8 cellular contexts compared by ENCODE assay signal in the genomic region with DNA sequence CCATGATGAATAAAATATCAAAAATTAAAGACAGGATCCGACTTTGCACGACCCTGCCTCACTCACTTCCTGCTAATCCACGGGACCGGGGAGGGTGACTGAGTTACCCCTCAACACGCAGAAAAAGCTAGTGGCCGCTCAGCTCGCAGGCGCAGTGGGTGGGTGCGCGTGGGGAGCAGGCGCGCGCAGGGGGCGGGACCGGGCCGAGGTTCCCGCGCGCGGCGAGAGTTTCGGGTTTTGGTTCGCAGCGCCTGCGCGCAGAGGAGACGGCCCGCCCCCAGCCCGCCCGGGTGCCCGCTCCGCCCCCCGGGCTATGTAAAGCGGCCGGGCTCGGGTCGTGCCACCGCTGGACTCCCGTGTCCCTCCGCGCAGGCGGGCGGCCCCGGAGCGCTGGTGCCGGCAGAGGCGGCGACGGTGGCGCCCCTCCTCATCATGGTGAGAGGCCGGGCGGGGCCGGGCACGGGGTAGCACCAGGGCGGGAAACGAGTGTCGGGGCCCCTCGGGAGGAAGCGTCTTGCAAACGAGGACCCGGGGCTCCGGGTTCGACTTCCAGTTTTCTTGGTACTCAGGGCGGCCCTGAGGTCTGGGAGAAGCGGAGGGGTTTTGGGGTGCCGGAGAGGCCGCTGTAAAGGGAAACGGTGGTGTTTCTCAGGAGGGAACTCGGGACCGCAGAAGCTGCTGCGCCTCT. TPM values are rescaled to one million over a fixed set of nuclear protein-coding genes. Genes with fewer than 3 reads are reported as not detected.
DNase-seq lines count a peak whose midpoint lies in the region; ATAC-seq and TF ChIP-seq lines count a peak whose summit lies in the region.

TSS of gene CNP (plus strand) at position 343 of the 688 bp plus-strand sequence. CDS start at position 433, 90 bp downstream.

- H3K36me3 ChIP-seq in urinary bladder (ENCODE audit: insufficient read depth) = no peaks in the 10 kb centered on the region

- H3K27ac Mint-ChIP-seq in T-helper 17 cell = peak within 1 kb of the TSS; percentile 87

- no peaks in the 10 kb centered on the region for H3K4me1 ChIP-seq in urinary bladder (ENCODE audit: insufficient read depth)

- no peak for TF ChIP-seq CTCF in GM10248 (IDR thresholded peaks at IDR 0.05; ENCODE audit: control extremely low read depth, extremely low read depth, low read depth, missing control alignments)

- ATAC-seq in HG02763 (IDR thresholded peaks at IDR 0.05; ENCODE audit: unreplicated experiment) (peak; percentile 72), T-helper 17 cell (peak; percentile 87), left ventricle myocardium superior (peak; percentile 94)

- peaks cover 21% of the 10 kb centered on the region for H3K4me1 Mint-ChIP-seq in T-helper 17 cell

- CTCF ChIA-PET in GM10248 (lab: Yijun Ruan, JAX) = interaction anchor here (0.7 to 12.1 kb wide), 10 partner anchors 11 to 436 kb away, joined by 3 to 172 read pairs (median 4); partner anchors contain the start of genes DHX58, DNAJC7, KAT2A and NKIRAS2

- peak; percentile 97 for DNase-seq in GM10248 (ENCODE audit: extremely low spot score)
- peak; percentile 61 for DNase-seq in NCI-H1694 (lab: John Stamatoyannopoulos, UW)
- DNase-seq in T-helper 17 cell = peak; percentile 79 to 92 (median 89)
- DNase-seq in amniotic stem cell (lab: John Stamatoyannopoulos, UW) = peak; percentile 85
- peak; percentile 96 for DNase-seq in left ventricle myocardium superior
- DNase-seq in pulmonary artery endothelial cell (ENCODE audit: low read depth, low spot score) = peak; percentile 60

- H3K9me3 ChIP-seq in T-helper 17 cell (ENCODE audit: control insufficient read depth, low read length, poor library complexity, severe bottlenecking) = no peaks in the 10 kb centered on the region

- intact Hi-C loops in left ventricle myocardium superior (cut with micrococcal nuclease) = no loop called here

- peak within 1 kb of the TSS; percentile 93 for H3K4me3 Mint-ChIP-seq in T-helper 17 cell

- H3K4me3 ChIP-seq in urinary bladder (ENCODE audit: low read depth, low read length) = peak within 1 kb of the TSS; percentile 90

- under 1% methylated on average over 71 of the region's 71 CpGs for WGBS in urinary bladder

- H3K27ac ChIP-seq in urinary bladder (ENCODE audit: low read depth) = peak within 1 kb of the TSS; percentile 77

- no peaks in the 10 kb centered on the region for H3K27me3 Mint-ChIP-seq in T-helper 17 cell

- H3K36me3 Mint-ChIP-seq in T-helper 17 cell (ENCODE audit: low read depth) = no peaks in the 10 kb centered on the region

- POLR2A ChIA-PET in GM10248 (lab: Yijun Ruan, JAX) = interaction anchor here (0.6 to 1.8 kb wide), 16 partner anchors 9 to 1727 kb away, joined by 3 to 14 read pairs (median 3); partner anchors contain the start of genes DHX58, DNAJC7 and ODAD4

RNA-seq across cellular contexts. Expression of gene CNP, which starts in this region (rescaled TPM):
- 10 to 100 TPM; 21.0 to 23.4 TPM for total RNA-seq in T-helper 17 cell
- total RNA-seq in left ventricle myocardium superior = 28.6 TPM
- total RNA-seq in pulmonary artery endothelial cell = 66.5 and 75.4 TPM in 2 replicates
- total RNA-seq in urinary bladder = 28.7 TPM
- 66.6 TPM for polyA plus RNA-seq in urinary bladder

Comparison
In these comparisons a context has a peak if more than half of its experiments do, and no peak if none do; other contexts are left out.
1. Peak in every context shown above with its lines: DNase-seq, ATAC-seq, H3K4me3 ChIP-seq and H3K27ac ChIP-seq.